Comparison of ENCODE assay signal across 2 cellular contexts in genomic region chr20:63785646-63786255, GRCh38.
TF ChIP-seq lines count a peak whose summit lies in the region.

No MANE protein-coding gene starts in this region.

TF ChIP-seq in GM23338, 12 proteins besides CTCF, POLR2A, EP300 and RAD21:
- TF ChIP-seq ZNF462 (CRISPR knock-in tag; IDR thresholded peaks at IDR 0.05) (no peak), ZNF331 (CRISPR knock-in tag; IDR thresholded peaks at IDR 0.05; ENCODE audit: low read depth) (no peak), CREB1 (CRISPR knock-in tag; IDR thresholded peaks at IDR 0.05; ENCODE audit: low read depth) (no peak), ZNF114 (CRISPR knock-in tag; IDR thresholded peaks at IDR 0.05) (no peak), NANOG (IDR thresholded peaks at IDR 0.05; ENCODE audit: borderline replicate concordance) (no peak)

TF ChIP-seq in WTC11, 78 proteins besides CTCF, POLR2A, EP300 and RAD21:
- TF ChIP-seq GRHL2 (CRISPR knock-in tag; IDR thresholded peaks at IDR 0.05; ENCODE audit: insufficient replicate concordance, severe bottlenecking) (no peak), ZNF532 (CRISPR knock-in tag; IDR thresholded peaks at IDR 0.05; ENCODE audit: borderline replicate concordance) (no peak), ZNF317 (CRISPR knock-in tag; IDR thresholded peaks at IDR 0.05; ENCODE audit: borderline replicate concordance, low read depth) (no peak), USF2 (CRISPR knock-in tag; IDR thresholded peaks at IDR 0.05) (no peak), ZNF219 (CRISPR knock-in tag; IDR thresholded peaks at IDR 0.05; ENCODE audit: borderline replicate concordance) (no peak), E2F4 (CRISPR knock-in tag; IDR thresholded peaks at IDR 0.05; ENCODE audit: borderline replicate concordance, low read depth) (no peak), IRF2 (CRISPR knock-in tag; IDR thresholded peaks at IDR 0.05; ENCODE audit: borderline replicate concordance, low read depth) (no peak)
